Comparison of ENCODE assay signal across 19 cellular contexts in the genomic region with DNA sequence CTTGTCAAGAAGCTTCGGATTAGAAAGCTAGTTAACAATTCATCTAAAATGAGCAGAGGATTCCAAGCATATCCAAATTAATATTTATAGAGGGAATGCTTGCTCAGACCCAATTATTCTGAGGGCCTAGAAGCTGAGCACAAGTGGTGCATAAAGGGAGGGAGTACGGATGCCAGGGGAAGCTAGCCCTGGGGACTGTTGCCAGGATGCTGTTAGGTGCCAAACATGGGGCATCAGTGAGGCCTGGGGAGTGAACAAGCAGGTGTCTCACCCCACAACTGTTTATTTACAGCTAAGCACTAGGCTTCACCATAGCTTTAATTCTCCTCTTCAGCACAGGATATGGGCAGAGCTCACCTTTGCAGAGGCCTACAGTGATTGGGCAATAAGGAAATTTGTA.
DNase-seq lines count a peak whose midpoint lies in the region; ATAC-seq, FAIRE-seq and TF ChIP-seq lines count a peak whose summit lies in the region.
"Had no signal": no experiment of that assay in that cellular context is flagged by ENCODE, and none has a peak within 500 bp of the region (broad histone marks: within the 10 kb centered on the region; RNA-seq: fewer than 3 reads in every experiment).

No MANE protein-coding gene starts in this region.

- DNase-seq in HepG2 (ENCODE audit: low spot score): no peak
- DNase-seq in right lobe of liver: no peak
- DNase-seq in NCI-H1105 (lab: John Stamatoyannopoulos, UW): peak; percentile 11
- DNase-seq in NCI-H510A treated with DMSO at 0.1 percent for 48 hours (lab: John Stamatoyannopoulos, UW): peak; percentile 86
- no peak for DNase-seq in right atrium auricular region (ENCODE audit: low spot score)
- DNase-seq in NCI-H1048 (lab: John Stamatoyannopoulos, UW): no peak
- DNase-seq: ACHN; Calu3; CD4-positive, CD25-positive, alpha-beta regulatory T cell; DMS 273 treated with DMSO at 0.1 percent for 48 hours; DMS79 treated with DMSO at 0.1 percent for 48 hours; EL; GDM1; H7 had no signal

- TF ChIP-seq POLR2A in HepG2 (IDR thresholded peaks at IDR 0.05; ENCODE audit: insufficient read depth in 1 of 2, low read depth in 2 of 2, low read length in 2 of 2) (no peak), right lobe of liver (IDR thresholded peaks at IDR 0.05) (no peak)

- H3K27me3 ChIP-seq in HepG2 (ENCODE audit: control insufficient read depth in 1 of 2, insufficient read depth in 2 of 2, low read length in 2 of 2) (no peaks in the 10 kb centered on the region), right lobe of liver (no peaks in the 10 kb centered on the region), right atrium auricular region (no peaks in the 10 kb centered on the region)

- TF ChIP-seq CTCF in HepG2 (CRISPR knock-in tag; IDR thresholded peaks at IDR 0.05): no peak
- no peak for TF ChIP-seq CTCF in right lobe of liver (IDR thresholded peaks at IDR 0.05)
- no peak for TF ChIP-seq CTCF in right atrium auricular region (IDR thresholded peaks at IDR 0.05)

- H3K4me3 ChIP-seq in HepG2 (replicated peaks in 1 of 3; ENCODE audit: insufficient read depth in 1 of 3, low read depth in 2 of 3, low read length in 3 of 3) (no peak overlapping the region), right lobe of liver (no peak overlapping the region), right atrium auricular region (no peak overlapping the region)
- H3K4me3 ChIP-seq: BLaER1 treated with 17β-estradiol and CSF1 and Interleukin-3, amounts not matched to agents 10 nM and 100 nM; GM23338 had no signal

- intact Hi-C loops in HepG2 (cut with micrococcal nuclease; ENCODE audit: unreplicated experiment): no loop called here
- intact Hi-C loops in right lobe of liver (cut with DNase I): no loop called here

- H3K9me3 ChIP-seq in HepG2 (ENCODE audit: low read length) (0 out of 2 replicates have a peak, but pooled peaks cover 6% of the 10 kb centered on the region), right lobe of liver (no peaks in the 10 kb centered on the region), right atrium auricular region (no peaks in the 10 kb centered on the region)
- H3K9me3 ChIP-seq: BLaER1 treated with 17β-estradiol and CSF1 and Interleukin-3, amounts not matched to agents 10 nM and 100 nM had no signal

- H3K36me3 ChIP-seq in HepG2 (replicated peaks in 1 of 2; ENCODE audit: control insufficient read depth in 1 of 2, insufficient read depth in 2 of 2, low read length in 2 of 2): no peaks in the 10 kb centered on the region
- no peaks in the 10 kb centered on the region for H3K36me3 ChIP-seq in right lobe of liver
- no peaks in the 10 kb centered on the region for H3K36me3 ChIP-seq in right atrium auricular region
- H3K36me3 ChIP-seq: BLaER1 treated with 17β-estradiol and CSF1 and Interleukin-3, amounts not matched to agents 10 nM and 100 nM had no signal

- no peak for FAIRE-seq in HepG2 (lab: Jason Lieb, UNC)

- no peak overlapping the region for H3K9ac ChIP-seq in HepG2 (ENCODE audit: insufficient read depth, low read depth, low read length)
- H3K9ac ChIP-seq: BLaER1 treated with 17β-estradiol and CSF1 and Interleukin-3, amounts not matched to agents 10 nM and 100 nM had no signal

- CTCF ChIA-PET in HepG2 (lab: Yijun Ruan, JAX; ENCODE audit: low intra/inter-chr PET ratio, low total read pairs): no interaction called here

- BruUV-seq in HepG2 (replicated peaks; lab: Mats Ljungman, UMichigan): no TSS peak

- 0% methylated on average over 2 of the region's 2 CpGs for WGBS in HepG2 (ENCODE audit: low lambda C conversion rate)
- WGBS in right lobe of liver (ENCODE audit: insufficient coverage, low coverage, low lambda C conversion rate, missing lambda C conversion rate): 60% methylated on average over 1 of the region's 2 CpGs

- H3K27ac ChIP-seq in HepG2 (ENCODE audit: extremely low read length, insufficient read depth, low read length) (no peak overlapping the region), right lobe of liver (no peak overlapping the region), right atrium auricular region (no peak overlapping the region)
- H3K27ac ChIP-seq: BLaER1 treated with 17β-estradiol and CSF1 and Interleukin-3, amounts not matched to agents 10 nM and 100 nM; HL-60 had no signal

- H3K79me2 ChIP-seq in HepG2 (ENCODE audit: insufficient read depth, low read length): no peaks in the 10 kb centered on the region

- POLR2A ChIA-PET in HepG2 (lab: Yijun Ruan, JAX): no interaction called here

- H3K4me1 ChIP-seq in HepG2 (ENCODE audit: insufficient read depth, low read length) (no peaks in the 10 kb centered on the region), right lobe of liver (no peaks in the 10 kb centered on the region), right atrium auricular region (no peaks in the 10 kb centered on the region)
- H3K4me1 ChIP-seq: BLaER1 treated with 17β-estradiol and CSF1 and Interleukin-3, amounts not matched to agents 10 nM and 100 nM had no signal

- no peak for TF ChIP-seq RAD21 in HepG2 (CRISPR knock-in tag; IDR thresholded peaks at IDR 0.05)

- no peak overlapping the region for H3K4me2 ChIP-seq in HepG2 (ENCODE audit: low read depth, low read length)
- H3K4me2 ChIP-seq: BLaER1 treated with 17β-estradiol and CSF1 and Interleukin-3, amounts not matched to agents 10 nM and 100 nM; GM23338 had no signal

- TF ChIP-seq EP300 in HepG2 (IDR thresholded peaks at IDR 0.05; ENCODE audit: low read depth in 2 of 2, low read length in 2 of 2) (no peak), HepG2 (CRISPR knock-in tag; IDR thresholded peaks at IDR 0.05; ENCODE audit: borderline replicate concordance) (no peak)

- H4K20me1 ChIP-seq in HepG2 (ENCODE audit: insufficient read depth, low read length): no peaks in the 10 kb centered on the region
- H4K20me1 ChIP-seq: BLaER1 treated with 17β-estradiol and CSF1 and Interleukin-3, amounts not matched to agents 10 nM and 100 nM had no signal

- ATAC-seq in HepG2 (no peak), right lobe of liver (no peak), GM19452 (IDR thresholded peaks at IDR 0.05; ENCODE audit: unreplicated experiment) (no peak), GM18907 (IDR thresholded peaks at IDR 0.05; ENCODE audit: unreplicated experiment) (no peak)
- ATAC-seq: GM23338 had no signal

- H2AFZ ChIP-seq in HepG2 (ENCODE audit: low read length): no peak overlapping the region
- H2AFZ ChIP-seq: GM23338 had no signal

- in situ Hi-C loops in HepG2 (cut with HindIII; ENCODE audit: extremely low pct_ligation_motif_present, low pct_unique_long_range_greater_than_20kb): no loop called here

TF ChIP-seq in HepG2, 621 proteins besides CTCF, POLR2A, EP300 and RAD21:
- TF ChIP-seq KLF11 (CRISPR knock-in tag; IDR thresholded peaks at IDR 0.05): no peak
- TF ChIP-seq CEBPB (IDR thresholded peaks at IDR 0.05; ENCODE audit: borderline replicate concordance, low read depth, low read length): peak; percentile 35; the same call in 1 of the 2 replicates

Comparison
In these comparisons a context has a peak if more than half of its experiments do, and no peak if none do; other contexts are left out.
1. DNase-seq: peak in NCI-H1105 (single experiment) and NCI-H510A treated with DMSO at 0.1 percent for 48 hours (single experiment); none in HepG2 (single experiment), right lobe of liver (0 of 3), right atrium auricular region (single experiment) and NCI-H1048 (single experiment).